Comparison of ENCODE assay signal across 1 cellular context in genomic region chr3:4456780-4457179, GRCh38.
TF ChIP-seq lines count a peak whose summit lies in the region.

No MANE protein-coding gene starts in this region.

TF ChIP-seq in K562, 482 proteins besides CTCF, POLR2A, EP300 and RAD21 (continued from another document and continues in another):
- TF ChIP-seq GMEB1 (CRISPR knock-in tag; IDR thresholded peaks at IDR 0.05) (peak; percentile 35; the same call in 1 of the 2 replicates), CHCHD3 (CRISPR knock-in tag; IDR thresholded peaks at IDR 0.05) (peak; percentile 85; the same call in 1 of the 2 replicates), SRF (CRISPR knock-in tag; IDR thresholded peaks at IDR 0.05) (peak in 1 of 2 experiments; percentile 48; a peak in 1 of 4 replicates), ZNF408 (CRISPR knock-in tag; IDR thresholded peaks at IDR 0.05; ENCODE audit: low read depth) (peak; percentile 97), PTRF (tag; IDR thresholded peaks at IDR 0.05) (peak; percentile 77), GABPB2 (CRISPR knock-in tag; conservative IDR thresholded peaks at IDR 0.05) (peak; percentile 94), MTF1 (CRISPR knock-in tag; IDR thresholded peaks at IDR 0.05; ENCODE audit: borderline replicate concordance) (peak; percentile 98), ZNF76 (CRISPR knock-in tag; IDR thresholded peaks at IDR 0.05; ENCODE audit: borderline replicate concordance) (0 out of 2 replicates have a peak, but pooled peaks have one; percentile 77), HOMEZ (CRISPR knock-in tag; IDR thresholded peaks at IDR 0.05) (0 out of 2 replicates have a peak, but pooled peaks have one; percentile 80), TSHZ1 (CRISPR knock-in tag; IDR thresholded peaks at IDR 0.05) (peak; percentile 81), RREB1 (CRISPR knock-in tag; IDR thresholded peaks at IDR 0.05) (peak; percentile 75; the same call in 1 of the 2 replicates), NR2F6 (CRISPR knock-in tag; IDR thresholded peaks at IDR 0.05) (0 out of 2 replicates have a peak, but pooled peaks have one; percentile 61), ZNF449 (CRISPR knock-in tag; IDR thresholded peaks at IDR 0.05) (peak; percentile 94), ZNF277 (CRISPR knock-in tag; IDR thresholded peaks at IDR 0.05; ENCODE audit: borderline replicate concordance) (peak; percentile 99), ZNF174 (CRISPR knock-in tag; IDR thresholded peaks at IDR 0.05) (peak; percentile 93; the same call in 1 of the 2 replicates), ZNF518B (CRISPR knock-in tag; IDR thresholded peaks at IDR 0.05) (0 out of 2 replicates have a peak, but pooled peaks have one; percentile 38), ZFP30 (CRISPR knock-in tag; IDR thresholded peaks at IDR 0.05; ENCODE audit: borderline replicate concordance) (peak; percentile 83; the same call in 1 of the 2 replicates), ZFP1 (CRISPR knock-in tag; IDR thresholded peaks at IDR 0.05) (peak; percentile 48; the same call in 1 of the 2 replicates), ZNF140 (CRISPR knock-in tag; IDR thresholded peaks at IDR 0.05) (peak; percentile 94), ZNF253 (CRISPR knock-in tag; conservative IDR thresholded peaks at IDR 0.05) (0 out of 2 replicates have a peak, but pooled peaks have one; percentile 57), FOXJ2 (tag; IDR thresholded peaks at IDR 0.05) (peak; percentile 53; the same call in 1 of the 2 replicates), PPARD (CRISPR knock-in tag; IDR thresholded peaks at IDR 0.05) (peak; percentile 85; the same call in 1 of the 2 replicates), KLF6 (CRISPR knock-in tag; IDR thresholded peaks at IDR 0.05; ENCODE audit: borderline replicate concordance) (peak; percentile 39; the same call in 1 of the 2 replicates), NFIX (CRISPR knock-in tag; IDR thresholded peaks at IDR 0.05; ENCODE audit: low read depth) (peak; percentile 85), ZNF79 (CRISPR knock-in tag; IDR thresholded peaks at IDR 0.05; ENCODE audit: low read depth) (peak; percentile 82), OTX1 (CRISPR knock-in tag; IDR thresholded peaks at IDR 0.05) (peak; percentile 97), CXXC5 (CRISPR knock-in tag; IDR thresholded peaks at IDR 0.05) (peak; percentile 24; the same call in 1 of the 2 replicates), TCF15 (CRISPR knock-in tag; IDR thresholded peaks at IDR 0.05) (peak; percentile 95), TFE3 (CRISPR knock-in tag; IDR thresholded peaks at IDR 0.05) (0 out of 2 replicates have a peak, but pooled peaks have one; percentile 4)
